ENCODE assay signal across 1 cellular context in genomic region chr11:60924110-60924905, GRCh38.
TF ChIP-seq lines count a peak whose summit lies in the region.

TSS of gene TMEM132A (plus strand) at chr11:60924460. CDS start at chr11:60924634, 174 bp downstream.

TF ChIP-seq in HCT116, 20 proteins besides CTCF, POLR2A, EP300 and RAD21 (continued from another document):
- peak; percentile 49 for TF ChIP-seq ZBTB33 (IDR thresholded peaks at IDR 0.05; ENCODE audit: extremely low read depth, insufficient replicate concordance, low read length)
- no peak for TF ChIP-seq SRF (IDR thresholded peaks at IDR 0.05; ENCODE audit: low read depth)
- TF ChIP-seq ZFX (IDR thresholded peaks at IDR 0.05): peak; percentile 50; the same call in 1 of the 2 replicates
- peak; percentile 90 for TF ChIP-seq FOSL1 (IDR thresholded peaks at IDR 0.05; ENCODE audit: low read depth)
- TF ChIP-seq POLR2AphosphoS5 (IDR thresholded peaks at IDR 0.05; ENCODE audit: low read depth, low read length): peak; percentile 68
- TF ChIP-seq ZNF274 (IDR thresholded peaks at IDR 0.05; ENCODE audit: low read depth, low read length): no peak
